Comparison of ENCODE assay signal across 8 cellular contexts in the genomic region with DNA sequence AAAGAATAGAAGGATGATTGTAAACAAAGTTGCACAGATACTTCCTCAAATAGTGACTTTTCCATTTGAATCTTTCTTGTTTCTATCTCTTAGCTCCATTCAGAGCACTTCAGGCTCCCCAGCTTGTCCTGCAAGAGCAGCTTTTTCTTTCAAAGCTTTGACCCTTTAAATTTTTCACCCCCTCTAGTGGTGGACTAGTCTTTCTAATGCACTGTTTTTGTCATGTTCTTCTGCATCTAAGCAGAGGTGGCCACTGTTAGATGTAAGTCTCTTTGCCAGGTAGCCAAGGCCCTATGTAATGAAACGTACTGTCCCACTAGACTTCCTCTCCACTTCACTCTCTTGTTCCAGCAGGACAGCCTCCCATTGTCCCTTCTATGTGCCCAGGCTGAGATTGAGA.
DNase-seq lines count a peak whose midpoint lies in the region; ATAC-seq and TF ChIP-seq lines count a peak whose summit lies in the region.

No MANE protein-coding gene starts in this region.

- no peaks in the 10 kb centered on the region for H3K4me1 Mint-ChIP-seq in activated CD8-positive, alpha-beta T cell treated with anti-CD3 and anti-CD28 coated beads, Interleukin-2, amount 10 ng/mL, durations not matched to agents 7 days and 5 days (ENCODE audit: low read depth)

- DNase-seq in AG04449 (ENCODE audit: low read depth, low spot score) (peak; percentile 7), GM12865 (ENCODE audit: low read depth) (peak; percentile 28), RWPE2 (ENCODE audit: low spot score) (no peak), germinal center (ENCODE audit: low spot score) (peak; percentile 22), NCI-H128 (lab: John Stamatoyannopoulos, UW; ENCODE audit: unreplicated experiment) (no peak)
- DNase-seq in stimulated activated CD4-positive, alpha-beta T cell treated with anti-CD3 and anti-CD28 coated beads, Interleukin-2, amount 100 ng/mL, for 24 hours = no peak
- no peak for DNase-seq in activated CD8-positive, alpha-beta T cell treated with anti-CD3 and anti-CD28 coated beads, Interleukin-2, amount 10 ng/mL, durations not matched to agents 7 days and 5 days

- H3K4me3 ChIP-seq in AG04449 (ENCODE audit: low read depth, low read length) (no peak overlapping the region), GM12865 (ENCODE audit: low read depth, low read length) (no peak overlapping the region), RWPE2 (ENCODE audit: severe bottlenecking) (no peak overlapping the region)

- POLR2A ChIA-PET in AG04449 (lab: Yijun Ruan, JAX) = interaction anchor here (0.7 kb wide), 1 partner anchor 13 kb away, joined by 3 read pairs; no protein-coding TSS in a partner anchor
- POLR2A ChIA-PET in activated CD8-positive, alpha-beta T cell treated with anti-CD3 and anti-CD28 coated beads, Interleukin-2, amount 10 ng/mL, durations not matched to agents 7 days and 5 days (lab: Charles Lee) = no interaction called here

- H3K27ac Mint-ChIP-seq in activated CD8-positive, alpha-beta T cell treated with anti-CD3 and anti-CD28 coated beads, Interleukin-2, amount 10 ng/mL, durations not matched to agents 7 days and 5 days = no peak overlapping the region

- H3K9me3 ChIP-seq in RWPE2 (ENCODE audit: severe bottlenecking) = no peaks in the 10 kb centered on the region

- peaks cover 3% of the 10 kb centered on the region for H3K36me3 Mint-ChIP-seq in activated CD8-positive, alpha-beta T cell treated with anti-CD3 and anti-CD28 coated beads, Interleukin-2, amount 10 ng/mL, durations not matched to agents 7 days and 5 days (ENCODE audit: low read depth)

- TF ChIP-seq CTCF in AG04449 (IDR thresholded peaks at IDR 0.05; ENCODE audit: insufficient read depth, low read length, missing control alignments) (peak; percentile 32), GM12865 (IDR thresholded peaks at IDR 0.05; ENCODE audit: insufficient read depth, low read depth, low read length, missing control alignments) (peak; percentile 40), RWPE2 (IDR thresholded peaks at IDR 0.05; ENCODE audit: poor library complexity, severe bottlenecking) (peak; percentile 44)

- H3K9me3 Mint-ChIP-seq in activated CD8-positive, alpha-beta T cell treated with anti-CD3 and anti-CD28 coated beads, Interleukin-2, amount 10 ng/mL, durations not matched to agents 7 days and 5 days (ENCODE audit: insufficient read depth) = peaks cover 6% of the 10 kb centered on the region

- H3K36me3 ChIP-seq in RWPE2 (ENCODE audit: low read depth) = no peaks in the 10 kb centered on the region

- no peaks in the 10 kb centered on the region for H3K27me3 ChIP-seq in RWPE2 (ENCODE audit: insufficient read depth, poor library complexity, severe bottlenecking)

- ATAC-seq in RWPE2 (ENCODE audit: low read depth) = peak; percentile 58
- no peak for ATAC-seq in activated CD8-positive, alpha-beta T cell treated with anti-CD3 and anti-CD28 coated beads, Interleukin-2, amount 10 ng/mL, durations not matched to agents 7 days and 5 days
- ATAC-seq in GM18520 (IDR thresholded peaks at IDR 0.05; ENCODE audit: unreplicated experiment) = no peak

- H3K27me3 Mint-ChIP-seq in activated CD8-positive, alpha-beta T cell treated with anti-CD3 and anti-CD28 coated beads, Interleukin-2, amount 10 ng/mL, durations not matched to agents 7 days and 5 days (ENCODE audit: low read depth) = no peaks in the 10 kb centered on the region

- H3K4me1 ChIP-seq in RWPE2 (ENCODE audit: insufficient read depth, poor library complexity, severe bottlenecking) = no peaks in the 10 kb centered on the region

- CTCF ChIA-PET in AG04449 (lab: Yijun Ruan, JAX) = interaction anchor here (0.6 to 3.9 kb wide), 16 partner anchors 8 to 695 kb away, joined by 3 to 33 read pairs (median 5); no protein-coding TSS in a partner anchor
- CTCF ChIA-PET in activated CD8-positive, alpha-beta T cell treated with anti-CD3 and anti-CD28 coated beads, Interleukin-2, amount 10 ng/mL, durations not matched to agents 7 days and 5 days (lab: Charles Lee) = interaction anchor here (0.7 to 3.5 kb wide), 9 partner anchors 11 to 696 kb away, joined by 3 to 23 read pairs (median 3); no protein-coding TSS in a partner anchor

- H3K4me3 Mint-ChIP-seq in activated CD8-positive, alpha-beta T cell treated with anti-CD3 and anti-CD28 coated beads, Interleukin-2, amount 10 ng/mL, durations not matched to agents 7 days and 5 days = no peak overlapping the region

- H3K27ac ChIP-seq in RWPE2 (ENCODE audit: poor library complexity, severe bottlenecking) = no peak overlapping the region

Comparison
In these comparisons a context has a peak if more than half of its experiments do, and no peak if none do; other contexts are left out.
1. DNase-seq: peak in AG04449 (single experiment), GM12865 (single experiment) and germinal center (single experiment); none in RWPE2 (single experiment), stimulated activated CD4-positive, alpha-beta T cell treated with anti-CD3 and anti-CD28 coated beads, Interleukin-2, amount 100 ng/mL, for 24 hours (0 of 2), activated CD8-positive, alpha-beta T cell treated with anti-CD3 and anti-CD28 coated beads, Interleukin-2, amount 10 ng/mL, durations not matched to agents 7 days and 5 days (single experiment) and NCI-H128 (single experiment).
2. Peak in every context shown above with its lines, with median percentiles within 50 percentile points of each other: CTCF ChIP-seq.